ENCODE assay signal across 15 cellular contexts in genomic region chr3:12782172-12782815, GRCh38. TPM values are rescaled to one million over a fixed set of nuclear protein-coding genes. Genes with fewer than 3 reads are reported as not detected.
DNase-seq lines count a peak whose midpoint lies in the region; ATAC-seq and TF ChIP-seq lines count a peak whose summit lies in the region.
"Had no signal": no experiment of that assay in that cellular context is flagged by ENCODE, and none has a peak within 500 bp of the region (broad histone marks: within the 10 kb centered on the region; RNA-seq: fewer than 3 reads in every experiment).

No MANE protein-coding gene starts in this region.

- H3K9me3 ChIP-seq in right lobe of liver, result no peaks in the 10 kb centered on the region

- TF ChIP-seq POLR2A in right lobe of liver (IDR thresholded peaks at IDR 0.05), result no peak

- no peaks in the 10 kb centered on the region for H3K36me3 Mint-ChIP-seq in Calu3 (ENCODE audit: insufficient read depth, unreplicated experiment)
- no peaks in the 10 kb centered on the region for H3K36me3 Mint-ChIP-seq in glutamatergic neuron (ENCODE audit: unreplicated experiment)
- H3K36me3 Mint-ChIP-seq: CD8-positive, alpha-beta memory T cell had no signal

- no peak overlapping the region for H3K4me3 ChIP-seq in cardiac fibroblast (replicated peaks in 1 of 2; ENCODE audit: low read depth in 2 of 2, low read length in 2 of 2)
- H3K4me3 ChIP-seq in right lobe of liver, result no peak overlapping the region

- DNase-seq in Calu3 (peak; percentile 38), cardiac fibroblast (ENCODE audit: low read depth in 2 of 2) (peak; percentile 14 to 75), right lobe of liver (peak in 2 of 3 donors; percentile 59 to 74), glutamatergic neuron (no peak)
- no peak for DNase-seq in activated CD4-positive, alpha-beta T cell treated with anti-CD3 and anti-CD28 coated beads, Interleukin-2, amount 50 U/mL, for 4 hours
- DNase-seq: activated CD4-positive, CD25-positive, alpha-beta regulatory T cell; activated T-cell treated with anti-CD3 and anti-CD28 coated beads, Interleukin-2, amount 50 U/mL, for 48 hours; caudate nucleus; CD8-positive, alpha-beta memory T cell; NCI-H774 had no signal

- no peaks in the 10 kb centered on the region for H3K36me3 ChIP-seq in right lobe of liver

- intact Hi-C loops in Calu3 (cut with micrococcal nuclease; ENCODE audit: unreplicated experiment), result no loop called here
- intact Hi-C loops in right lobe of liver (cut with DNase I), result no loop called here

- TF ChIP-seq RAD21 in Ishikawa (IDR thresholded peaks at IDR 0.05; ENCODE audit: low read depth), result no peak

- H3K27me3 ChIP-seq in right lobe of liver, result no peaks in the 10 kb centered on the region

- H3K9me3 Mint-ChIP-seq in Calu3 (ENCODE audit: low read depth, unreplicated experiment) (no peaks in the 10 kb centered on the region), glutamatergic neuron (ENCODE audit: unreplicated experiment) (peaks cover 1% of the 10 kb centered on the region)
- H3K9me3 Mint-ChIP-seq: CD8-positive, alpha-beta memory T cell had no signal

- no peak overlapping the region for H3K4me3 Mint-ChIP-seq in Calu3 (ENCODE audit: low read depth, unreplicated experiment)
- H3K4me3 Mint-ChIP-seq in glutamatergic neuron (ENCODE audit: unreplicated experiment), result no peak overlapping the region
- H3K4me3 Mint-ChIP-seq: CD8-positive, alpha-beta memory T cell had no signal

- TF ChIP-seq EP300 in Ishikawa (IDR thresholded peaks at IDR 0.05; ENCODE audit: borderline replicate concordance), result no peak

- H3K4me1 Mint-ChIP-seq in Calu3 (ENCODE audit: low read depth, unreplicated experiment) (peaks cover 10% of the 10 kb centered on the region), glutamatergic neuron (ENCODE audit: low read depth, unreplicated experiment) (no peaks in the 10 kb centered on the region)

- CTCF ChIA-PET in Calu3 (lab: Charles Lee), result no interaction called here

- TF ChIP-seq CTCF in Calu3 (IDR thresholded peaks at IDR 0.05; ENCODE audit: unreplicated experiment), result no peak
- no peak for TF ChIP-seq CTCF in cardiac fibroblast (IDR thresholded peaks at IDR 0.05; ENCODE audit: low read depth, low read length)
- no peak for TF ChIP-seq CTCF in right lobe of liver (IDR thresholded peaks at IDR 0.05)
- TF ChIP-seq CTCF in glutamatergic neuron (IDR thresholded peaks at IDR 0.05; ENCODE audit: partially characterized antibody, unreplicated experiment), result no peak

- no peaks in the 10 kb centered on the region for H3K4me1 ChIP-seq in right lobe of liver

- no peak overlapping the region for H3K27ac ChIP-seq in right lobe of liver
- H3K27ac ChIP-seq: epithelial cell of prostate had no signal

- BruUV-seq in Calu3 (replicated peaks; lab: Mats Ljungman, UMichigan), result no TSS peak

- peaks cover 55% of the 10 kb centered on the region for H3K27me3 Mint-ChIP-seq in Calu3 (ENCODE audit: unreplicated experiment)
- no peaks in the 10 kb centered on the region for H3K27me3 Mint-ChIP-seq in glutamatergic neuron (ENCODE audit: unreplicated experiment)

- 51% methylated on average over 6 of the region's 6 CpGs for WGBS in right lobe of liver (ENCODE audit: insufficient coverage, low coverage, low lambda C conversion rate, missing lambda C conversion rate)

- H3K27ac Mint-ChIP-seq in Calu3 (ENCODE audit: unreplicated experiment), result no peak overlapping the region
- H3K27ac Mint-ChIP-seq in glutamatergic neuron (ENCODE audit: unreplicated experiment), result no peak overlapping the region
- H3K27ac Mint-ChIP-seq: CD8-positive, alpha-beta memory T cell had no signal

- ATAC-seq in right lobe of liver, result peak; percentile 94 to 98 (median 95)
- no peak for ATAC-seq in GM19397 (IDR thresholded peaks at IDR 0.05; ENCODE audit: unreplicated experiment)
- ATAC-seq: sciatic nerve had no signal

TF ChIP-seq in Ishikawa, 13 proteins besides CTCF, POLR2A, EP300 and RAD21:
- TF ChIP-seq TCF12 (IDR thresholded peaks at IDR 0.05; ENCODE audit: low read depth) (no peak), YY1 (IDR thresholded peaks at IDR 0.05; ENCODE audit: low read depth) (peak; percentile 77), TAF1 (IDR thresholded peaks at IDR 0.05; ENCODE audit: low read depth) (no peak)

RNA-seq across cellular contexts. Expression of gene CAND2, which starts 14.2 kb away (rescaled TPM):
- total RNA-seq in Calu3 (2022), result not detected in 2 replicates
- total RNA-seq in right lobe of liver, result 1 to 10 TPM in 2 of 6 experiments, under 1 TPM in 4; 0.61 to 4.4 (median 0.77) TPM
- total RNA-seq in glutamatergic neuron (ENCODE audit: unreplicated experiment), result 8.8 TPM

RNA-seq across cellular contexts. Expression of gene TMEM40, which starts 23.2 kb away (rescaled TPM):
- total RNA-seq in Calu3 (2022) (0.42 and 0.98 TPM in 2 replicates), right lobe of liver (1 to 10 TPM in 1 of 6 experiments, under 1 TPM in 2, not detected in 3; 0.35 to 1.1 (median 0.51) TPM), glutamatergic neuron (ENCODE audit: unreplicated experiment) (not detected)
- total RNA-seq: CD8-positive, alpha-beta memory T cell; myocyte; sciatic nerve had no signal

RNA-seq across cellular contexts. Expression of gene RPL32, which starts 59.1 kb away (rescaled TPM):
- total RNA-seq in Calu3 (2022), result 1,117 and 1,222 TPM in 2 replicates
- 100 to 1,000 TPM; 322 to 555 (median 472) TPM for total RNA-seq in right lobe of liver
- total RNA-seq in glutamatergic neuron (ENCODE audit: unreplicated experiment), result 966 TPM

Comparison
In these comparisons a context has a peak if more than half of its experiments do, and no peak if none do; other contexts are left out.
1. DNase-seq: peak in Calu3 (single experiment), cardiac fibroblast (2 of 2) and right lobe of liver (2 of 3); none in activated CD4-positive, alpha-beta T cell treated with anti-CD3 and anti-CD28 coated beads, Interleukin-2, amount 50 U/mL, for 4 hours (0 of 2) and glutamatergic neuron (single experiment).